ENCODE assay signal across 20 cellular contexts in the genomic region with DNA sequence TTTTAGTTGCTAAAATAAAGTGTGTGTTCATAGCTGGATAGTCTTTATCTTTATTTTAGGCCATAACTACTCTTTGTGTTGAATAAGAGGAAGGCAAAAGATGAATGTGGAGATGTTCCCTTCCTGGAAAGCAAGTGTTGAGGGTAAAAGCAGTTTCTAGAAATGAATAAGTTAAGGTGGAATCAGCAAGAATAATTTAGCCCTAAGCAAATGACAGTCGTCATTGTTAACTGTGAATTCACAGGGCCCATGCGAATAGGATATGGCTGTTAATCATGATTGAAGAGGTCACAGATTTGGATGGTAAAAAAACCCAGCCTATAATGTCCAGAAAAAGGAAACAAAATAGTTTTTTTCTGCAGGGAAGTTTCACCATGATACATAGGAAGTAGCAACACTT.
A peak's percentile ranks its signal among the peaks of the same experiment; 100 is the strongest.
DNase-seq lines count a peak whose midpoint lies in the region; ATAC-seq and TF ChIP-seq lines count a peak whose summit lies in the region.
"Had no signal": no experiment of that assay in that cellular context is flagged by ENCODE, and none has a peak within 500 bp of the region (broad histone marks: within the 10 kb centered on the region; RNA-seq: fewer than 3 reads in every experiment).

No MANE protein-coding gene starts in this region.

- H3K9me2 ChIP-seq in GM23338 (ENCODE audit: insufficient read depth): peaks cover 5% of the 10 kb centered on the region; the same call in 1 of the 2 replicates

- no peak for DNase-seq in activated CD4-positive, alpha-beta memory T cell treated with anti-CD3 and anti-CD28 coated beads, Interleukin-2, amount 10 ng/mL, durations not matched to agents 7 days and 5 days
- no peak for DNase-seq in activated CD4-positive, alpha-beta memory T cell treated with anti-CD3 and anti-CD28 coated beads for 36 hours
- DNase-seq in GM23338 (ENCODE audit: low spot score) (no peak), middle frontal gyrus (ENCODE audit: extremely low spot score, low spot score) (no peak), OCI-M1 (lab: John Stamatoyannopoulos, UW) (no peak), NCI-H2227 (lab: John Stamatoyannopoulos, UW; ENCODE audit: unreplicated experiment) (no peak)
- DNase-seq: 8988T; AML-193; Caco-2; Calu3; CD4-positive, alpha-beta T cell; CD8-positive, alpha-beta T cell; DMS79 treated with DMSO at 0.1 percent for 48 hours; GF-D8 had no signal

- ATAC-seq in GM23338: no peak
- peak; percentile 70 for ATAC-seq in activated T-helper 17 cell treated with anti-CD3 and anti-CD28 coated beads, Interleukin-2, amount 50 U/mL, for 72 hours (replicated peaks)
- ATAC-seq: CD8-positive, alpha-beta T cell; GM12878 had no signal

- H3K79me2 ChIP-seq in ACC112 (ENCODE audit: control insufficient read depth, insufficient read depth, low read length, unreplicated experiment): no peaks in the 10 kb centered on the region
- H3K79me2 ChIP-seq in GM23338 (replicated peaks; ENCODE audit: insufficient read depth): no peaks in the 10 kb centered on the region

- H3K36me3 Mint-ChIP-seq in activated CD4-positive, alpha-beta memory T cell treated with anti-CD3 and anti-CD28 coated beads, Interleukin-2, amount 10 ng/mL, durations not matched to agents 7 days and 5 days (ENCODE audit: low read depth): no peaks in the 10 kb centered on the region
- H3K36me3 Mint-ChIP-seq in activated CD4-positive, alpha-beta memory T cell treated with anti-CD3 and anti-CD28 coated beads for 36 hours: no peaks in the 10 kb centered on the region
- H3K36me3 Mint-ChIP-seq in GM23338 (ENCODE audit: low read depth): no peaks in the 10 kb centered on the region
- H3K36me3 Mint-ChIP-seq in activated T-helper 17 cell treated with anti-CD3 and anti-CD28 coated beads, Interleukin-2, amount 50 U/mL, for 72 hours (ENCODE audit: low read depth): no peaks in the 10 kb centered on the region
- H3K36me3 Mint-ChIP-seq: CD8-positive, alpha-beta T cell had no signal

- H3K4me1 Mint-ChIP-seq in activated CD4-positive, alpha-beta memory T cell treated with anti-CD3 and anti-CD28 coated beads, Interleukin-2, amount 10 ng/mL, durations not matched to agents 7 days and 5 days: peaks cover 30% of the 10 kb centered on the region
- peaks cover 10% of the 10 kb centered on the region for H3K4me1 Mint-ChIP-seq in activated CD4-positive, alpha-beta memory T cell treated with anti-CD3 and anti-CD28 coated beads for 36 hours (ENCODE audit: low read depth)
- no peaks in the 10 kb centered on the region for H3K4me1 Mint-ChIP-seq in GM23338
- H3K4me1 Mint-ChIP-seq in activated T-helper 17 cell treated with anti-CD3 and anti-CD28 coated beads, Interleukin-2, amount 50 U/mL, for 72 hours: peaks cover 10% of the 10 kb centered on the region
- H3K4me1 Mint-ChIP-seq: B cell had no signal

- H3K9me3 Mint-ChIP-seq in activated CD4-positive, alpha-beta memory T cell treated with anti-CD3 and anti-CD28 coated beads, Interleukin-2, amount 10 ng/mL, durations not matched to agents 7 days and 5 days: no peaks in the 10 kb centered on the region
- no peaks in the 10 kb centered on the region for H3K9me3 Mint-ChIP-seq in activated CD4-positive, alpha-beta memory T cell treated with anti-CD3 and anti-CD28 coated beads for 36 hours
- no peaks in the 10 kb centered on the region for H3K9me3 Mint-ChIP-seq in GM23338
- no peaks in the 10 kb centered on the region for H3K9me3 Mint-ChIP-seq in activated T-helper 17 cell treated with anti-CD3 and anti-CD28 coated beads, Interleukin-2, amount 50 U/mL, for 72 hours
- H3K9me3 Mint-ChIP-seq: CD4-positive, alpha-beta T cell; CD8-positive, alpha-beta T cell had no signal

- CTCF ChIA-PET in activated CD4-positive, alpha-beta memory T cell treated with anti-CD3 and anti-CD28 coated beads, Interleukin-2, amount 10 ng/mL, durations not matched to agents 7 days and 5 days (lab: Charles Lee): no interaction called here
- CTCF ChIA-PET in activated CD4-positive, alpha-beta memory T cell treated with anti-CD3 and anti-CD28 coated beads for 36 hours (lab: Charles Lee): no interaction called here

- no peaks in the 10 kb centered on the region for H3K27me3 ChIP-seq in ACC112 (ENCODE audit: insufficient read depth, low read length)
- H3K27me3 ChIP-seq in GM23338 (ENCODE audit: insufficient read depth): no peaks in the 10 kb centered on the region
- H3K27me3 ChIP-seq: BLaER1 treated with 17β-estradiol and CSF1 and Interleukin-3, amounts not matched to agents 10 nM and 100 nM had no signal

- H3K27ac Mint-ChIP-seq in activated CD4-positive, alpha-beta memory T cell treated with anti-CD3 and anti-CD28 coated beads, Interleukin-2, amount 10 ng/mL, durations not matched to agents 7 days and 5 days: peak overlapping the region; percentile 51
- H3K27ac Mint-ChIP-seq in activated CD4-positive, alpha-beta memory T cell treated with anti-CD3 and anti-CD28 coated beads for 36 hours: no peak overlapping the region
- no peak overlapping the region for H3K27ac Mint-ChIP-seq in GM23338
- no peak overlapping the region for H3K27ac Mint-ChIP-seq in activated T-helper 17 cell treated with anti-CD3 and anti-CD28 coated beads, Interleukin-2, amount 50 U/mL, for 72 hours
- H3K27ac Mint-ChIP-seq: B cell; CD4-positive, alpha-beta T cell; CD8-positive, alpha-beta T cell had no signal

- TF ChIP-seq CTCF in GM23338 (conservative IDR thresholded peaks at IDR 0.05; ENCODE audit: low read depth in 2 of 2): no peak

- H3K4me3 ChIP-seq in ACC112 (ENCODE audit: low read depth, low read length) (no peak overlapping the region), GM23338 (no peak overlapping the region)
- H3K4me3 ChIP-seq: BLaER1 treated with 17β-estradiol and CSF1 and Interleukin-3, amounts not matched to agents 10 nM and 100 nM; GM12878 had no signal

- H3F3A ChIP-seq in GM23338 (replicated peaks; ENCODE audit: low read depth): no peaks in the 10 kb centered on the region

- H3K4me3 Mint-ChIP-seq in activated CD4-positive, alpha-beta memory T cell treated with anti-CD3 and anti-CD28 coated beads, Interleukin-2, amount 10 ng/mL, durations not matched to agents 7 days and 5 days: no peak overlapping the region
- no peak overlapping the region for H3K4me3 Mint-ChIP-seq in activated CD4-positive, alpha-beta memory T cell treated with anti-CD3 and anti-CD28 coated beads for 36 hours
- H3K4me3 Mint-ChIP-seq in GM23338: no peak overlapping the region
- peak overlapping the region; percentile 18 for H3K4me3 Mint-ChIP-seq in activated T-helper 17 cell treated with anti-CD3 and anti-CD28 coated beads, Interleukin-2, amount 50 U/mL, for 72 hours
- H3K4me3 Mint-ChIP-seq: B cell; CD4-positive, alpha-beta T cell; CD8-positive, alpha-beta T cell had no signal

- peaks cover 5% of the 10 kb centered on the region for H3K27me3 Mint-ChIP-seq in activated CD4-positive, alpha-beta memory T cell treated with anti-CD3 and anti-CD28 coated beads, Interleukin-2, amount 10 ng/mL, durations not matched to agents 7 days and 5 days
- H3K27me3 Mint-ChIP-seq in activated CD4-positive, alpha-beta memory T cell treated with anti-CD3 and anti-CD28 coated beads for 36 hours: peaks cover 11% of the 10 kb centered on the region
- no peaks in the 10 kb centered on the region for H3K27me3 Mint-ChIP-seq in GM23338 (ENCODE audit: insufficient read depth, low read depth, poor library complexity)
- peaks cover 5% of the 10 kb centered on the region for H3K27me3 Mint-ChIP-seq in activated T-helper 17 cell treated with anti-CD3 and anti-CD28 coated beads, Interleukin-2, amount 50 U/mL, for 72 hours
- H3K27me3 Mint-ChIP-seq: B cell had no signal

- H2AFZ ChIP-seq in ACC112 (ENCODE audit: low read length, unreplicated experiment): peak overlapping the region; percentile 72
- H2AFZ ChIP-seq in GM23338: peak overlapping the region; percentile 45; the same call in 1 of the 2 replicates

- H3K4me2 ChIP-seq in GM23338: no peak overlapping the region
- H3K4me2 ChIP-seq: BLaER1 treated with 17β-estradiol and CSF1 and Interleukin-3, amounts not matched to agents 10 nM and 100 nM had no signal

- H3K36me3 ChIP-seq in ACC112 (ENCODE audit: insufficient read depth, low read length) (no peaks in the 10 kb centered on the region), GM23338 (ENCODE audit: insufficient read depth) (no peaks in the 10 kb centered on the region)
- H3K36me3 ChIP-seq: BLaER1 treated with 17β-estradiol and CSF1 and Interleukin-3, amounts not matched to agents 10 nM and 100 nM had no signal

- POLR2A ChIA-PET in activated CD4-positive, alpha-beta memory T cell treated with anti-CD3 and anti-CD28 coated beads, Interleukin-2, amount 10 ng/mL, durations not matched to agents 7 days and 5 days (lab: Charles Lee): no interaction called here
- POLR2A ChIA-PET in activated CD4-positive, alpha-beta memory T cell treated with anti-CD3 and anti-CD28 coated beads for 36 hours (lab: Charles Lee): no interaction called here

- H3K27ac ChIP-seq in ACC112 (ENCODE audit: low read depth, low read length) (no peak overlapping the region), GM23338 (ENCODE audit: low read depth) (no peak overlapping the region)
- H3K27ac ChIP-seq: BLaER1 treated with 17β-estradiol and CSF1 and Interleukin-3, amounts not matched to agents 10 nM and 100 nM; C4-2B had no signal

- H4K20me1 ChIP-seq in GM23338 (replicated peaks; ENCODE audit: insufficient read depth): no peaks in the 10 kb centered on the region
- H4K20me1 ChIP-seq: BLaER1 treated with 17β-estradiol and CSF1 and Interleukin-3, amounts not matched to agents 10 nM and 100 nM had no signal

- intact Hi-C loops in activated CD4-positive, alpha-beta memory T cell treated with anti-CD3 and anti-CD28 coated beads for 36 hours (cut with micrococcal nuclease): loop anchor here (1.0 kb wide), 1 partner anchor 12 kb away; no protein-coding TSS in a partner anchor

- H3K4me1 ChIP-seq in ACC112 (ENCODE audit: control insufficient read depth, insufficient read depth, low read length, unreplicated experiment): no peaks in the 10 kb centered on the region
- no peaks in the 10 kb centered on the region for H3K4me1 ChIP-seq in GM23338 (ENCODE audit: insufficient read depth)
- H3K4me1 ChIP-seq: BLaER1 treated with 17β-estradiol and CSF1 and Interleukin-3, amounts not matched to agents 10 nM and 100 nM; Caco-2 had no signal
